8 cellular contexts compared by ENCODE assay signal in the genomic region with DNA sequence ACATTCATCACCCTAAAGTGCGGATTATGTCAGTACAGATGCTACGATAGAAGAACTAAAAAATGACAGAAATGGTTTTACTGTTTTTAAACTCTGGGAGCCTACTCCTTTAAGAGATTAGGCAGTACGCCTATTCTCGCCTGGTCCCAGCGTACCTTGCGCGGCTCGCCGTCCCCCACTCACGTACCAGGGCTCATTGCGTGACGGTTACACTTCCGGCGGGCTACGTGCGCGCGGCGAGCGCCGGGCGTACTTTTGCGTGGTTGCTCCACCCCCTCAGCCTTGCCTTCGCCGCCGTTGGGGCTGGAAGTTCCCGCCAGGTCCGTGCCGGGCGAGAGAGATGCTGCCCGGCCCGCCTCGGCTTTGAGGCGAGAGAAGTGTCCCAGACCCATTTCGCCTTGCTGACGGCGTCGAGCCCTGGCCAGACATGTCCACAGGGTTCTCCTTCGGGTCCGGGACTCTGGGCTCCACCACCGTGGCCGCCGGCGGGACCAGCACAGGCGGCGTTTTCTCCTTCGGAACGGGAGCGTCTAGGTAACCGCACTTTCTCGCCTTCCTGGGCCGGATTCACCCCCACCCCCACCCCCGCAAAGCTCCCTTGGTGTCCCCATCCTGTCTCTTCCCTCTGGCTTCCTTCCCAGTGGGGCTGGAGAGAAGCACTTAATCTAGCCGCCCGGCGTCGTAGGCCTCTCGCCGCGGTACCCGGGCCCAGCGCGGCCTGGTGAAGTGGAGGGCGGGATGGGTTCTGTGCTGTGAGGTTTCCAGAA. TPM values are rescaled to one million over a fixed set of nuclear protein-coding genes. Genes with fewer than 3 reads are reported as not detected.
DNase-seq lines count a peak whose midpoint lies in the region; ATAC-seq, FAIRE-seq and TF ChIP-seq lines count a peak whose summit lies in the region.

A gene with protein sequence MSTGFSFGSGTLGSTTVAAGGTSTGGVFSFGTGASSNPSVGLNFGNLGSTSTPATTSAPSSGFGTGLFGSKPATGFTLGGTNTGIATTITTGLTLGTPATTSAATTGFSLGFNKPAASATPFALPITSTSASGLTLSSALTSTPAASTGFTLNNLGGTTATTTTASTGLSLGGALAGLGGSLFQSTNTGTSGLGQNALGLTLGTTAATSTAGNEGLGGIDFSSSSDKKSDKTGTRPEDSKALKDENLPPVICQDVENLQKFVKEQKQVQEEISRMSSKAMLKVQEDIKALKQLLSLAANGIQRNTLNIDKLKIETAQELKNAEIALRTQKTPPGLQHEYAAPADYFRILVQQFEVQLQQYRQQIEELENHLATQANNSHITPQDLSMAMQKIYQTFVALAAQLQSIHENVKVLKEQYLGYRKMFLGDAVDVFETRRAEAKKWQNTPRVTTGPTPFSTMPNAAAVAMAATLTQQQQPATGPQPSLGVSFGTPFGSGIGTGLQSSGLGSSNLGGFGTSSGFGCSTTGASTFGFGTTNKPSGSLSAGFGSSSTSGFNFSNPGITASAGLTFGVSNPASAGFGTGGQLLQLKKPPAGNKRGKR (plus strand): TSS at position 279 of the 767 bp plus-strand sequence. CDS start 149 bp downstream, at position 428.

- ATAC-seq in GM18907 (IDR thresholded peaks at IDR 0.05; ENCODE audit: unreplicated experiment) (peak; percentile 98), HG03159 (IDR thresholded peaks at IDR 0.05; ENCODE audit: unreplicated experiment) (peak; percentile 99)

- FAIRE-seq in bronchial epithelial cell (lab: Jason Lieb, UNC): peak; percentile 70

- H3K27ac ChIP-seq in iPS-20b (ENCODE audit: low read length) (no peak within 1 kb of the TSS), skin epidermis (peak within 1 kb of the TSS; percentile 57 to 96 (median 93))

- DNase-seq in ACHN: peak; percentile 90
- DNase-seq in NCI-H2227 treated with DMSO at 0.1 percent for 48 hours (lab: John Stamatoyannopoulos, UW): peak; percentile 83
- peak; percentile 88 for DNase-seq in bronchial epithelial cell (ENCODE audit: low read depth)

- H3K27me3 ChIP-seq in bronchial epithelial cell (ENCODE audit: control insufficient read depth, insufficient read depth, low read length) (no peaks in the 10 kb centered on the region), iPS-20b (ENCODE audit: insufficient read depth, low read length) (peaks cover 23% of the 10 kb centered on the region)

- H3K4me1 ChIP-seq in iPS-20b (ENCODE audit: insufficient read depth, low read length): no peaks in the 10 kb centered on the region

- H3K9ac ChIP-seq in iPS-20b (ENCODE audit: low read depth, low read length): peak within 1 kb of the TSS; percentile 93

- H3K36me3 ChIP-seq in bronchial epithelial cell (ENCODE audit: control insufficient read depth, insufficient read depth, low read length) (no peaks in the 10 kb centered on the region), iPS-20b (ENCODE audit: insufficient read depth, low read depth, low read length) (peaks cover 30% of the 10 kb centered on the region)

- H3K4me3 ChIP-seq in WI38 (ENCODE audit: low read depth, low read length): peak within 1 kb of the TSS; percentile 77
- H3K4me3 ChIP-seq in bronchial epithelial cell (ENCODE audit: low read depth, low read length): peak within 1 kb of the TSS; percentile 88
- H3K4me3 ChIP-seq in iPS-20b (ENCODE audit: low read length): peak within 1 kb of the TSS; percentile 95
- peak within 1 kb of the TSS; percentile 62 to 94 (median 69) for H3K4me3 ChIP-seq in skin epidermis

- no peaks in the 10 kb centered on the region for H3K9me3 ChIP-seq in iPS-20b (ENCODE audit: insufficient read depth, low read depth, low read length)

- TF ChIP-seq CTCF in WI38 (IDR thresholded peaks at IDR 0.05; ENCODE audit: low read depth, low read length) (no peak), bronchial epithelial cell (IDR thresholded peaks at IDR 0.05; ENCODE audit: insufficient read depth, low read length, severe bottlenecking) (no peak)

- in situ Hi-C loops in ACHN (cut with HindIII; ENCODE audit: low pct_ligation_motif_present, low pct_unique_long_range_greater_than_20kb, low sequenced_read_pairs): no loop called here

RNA-seq across cellular contexts. Expression of the gene that starts here (rescaled TPM):
- 105 and 133 TPM in 2 replicates for total RNA-seq in bronchial epithelial cell
